ENCODE assay signal across 9 cellular contexts in genomic region chr10:114825513-114826253, GRCh38.
DNase-seq lines count a peak whose midpoint lies in the region; ATAC-seq and TF ChIP-seq lines count a peak whose summit lies in the region.
"Had no signal": no experiment of that assay in that cellular context is flagged by ENCODE, and none has a peak within 500 bp of the region (broad histone marks: within the 10 kb centered on the region; RNA-seq: fewer than 3 reads in every experiment).

No MANE protein-coding gene starts in this region.

- DNase-seq in GM12864 (ENCODE audit: low read depth) (peak; percentile 76), HS-5 (ENCODE audit: low read depth) (peak; percentile 65), fibroblast of mammary gland (ENCODE audit: low read depth) (peak; percentile 93), NCI-H2107 treated with DMSO at 0.1 percent for 48 hours (lab: John Stamatoyannopoulos, UW; ENCODE audit: unreplicated experiment) (no peak), SIG-M5 treated with dmso at 0.1 percent for 504 hours (lab: John Stamatoyannopoulos, UW; ENCODE audit: unreplicated experiment) (no peak), DMS114 treated with DMSO at 0.1 percent for 48 hours (lab: John Stamatoyannopoulos, UW; ENCODE audit: unreplicated experiment) (no peak), amygdala (lab: John Stamatoyannopoulos, UW) (no peak)
- DNase-seq: naive B cell had no signal

- no peak for TF ChIP-seq CTCF in GM12864 (IDR thresholded peaks at IDR 0.05; ENCODE audit: low read depth, low read length, missing control alignments)
- TF ChIP-seq CTCF in fibroblast of mammary gland (conservative IDR thresholded peaks at IDR 0.05; ENCODE audit: control insufficient read depth, insufficient read depth, low read depth, low read length) = no peak

- peak; percentile 55 for ATAC-seq in GM21526 (IDR thresholded peaks at IDR 0.05; ENCODE audit: low FRiP score, unreplicated experiment)

- H3K4me3 ChIP-seq in GM12864 (ENCODE audit: low read depth, low read length) (peak overlapping the region; percentile 40; the same call in 1 of the 2 replicates), fibroblast of mammary gland (ENCODE audit: control insufficient read depth, low read depth, low read length) (no peak overlapping the region)

Comparison
In these comparisons a context has a peak if more than half of its experiments do, and no peak if none do; other contexts are left out.
1. DNase-seq: peak in GM12864 (single experiment), HS-5 (single experiment) and fibroblast of mammary gland (single experiment); none in NCI-H2107 treated with DMSO at 0.1 percent for 48 hours (single experiment), SIG-M5 treated with dmso at 0.1 percent for 504 hours (single experiment), DMS114 treated with DMSO at 0.1 percent for 48 hours (single experiment) and amygdala (0 of 56).